26 cellular contexts compared by ENCODE assay signal in genomic region chr4:31655328-31655727, GRCh38.
DNase-seq lines count a peak whose midpoint lies in the region; ATAC-seq and TF ChIP-seq lines count a peak whose summit lies in the region.
"Had no signal": no experiment of that assay in that cellular context is flagged by ENCODE, and none has a peak within 500 bp of the region (broad histone marks: within the 10 kb centered on the region; RNA-seq: fewer than 3 reads in every experiment).

No MANE protein-coding gene starts in this region.

- no peak for ATAC-seq in body of pancreas
- ATAC-seq: HepG2; left lung; natural killer cell treated with Interleukin-12 subunit alpha and Interleukin-12 subunit beta and Interleukin-15 and Interleukin-18, amount 100 ng/mL, for 72 hours; right lobe of liver; Right ventricle myocardium inferior had no signal

- H3K27me3 ChIP-seq in body of pancreas: no peaks in the 10 kb centered on the region
- H3K27me3 ChIP-seq: BLaER1 treated with 17β-estradiol and CSF1 and Interleukin-3, amounts not matched to agents 10 nM and 100 nM; cardiac muscle cell; left lung; right lobe of liver; vagina had no signal

- in situ Hi-C loops in astrocyte of the cerebellum (cut with HindIII; ENCODE audit: low sequenced_read_pairs): no loop called here

- no peak for TF ChIP-seq POLR2A in body of pancreas (IDR thresholded peaks at IDR 0.05)

- H3K4me3 ChIP-seq in AG10803 (ENCODE audit: low read length) (no peak overlapping the region), astrocyte of the cerebellum (ENCODE audit: low read depth, low read length) (no peak overlapping the region), body of pancreas (no peak overlapping the region)
- H3K4me3 ChIP-seq: BLaER1 treated with 17β-estradiol and CSF1 and Interleukin-3, amounts not matched to agents 10 nM and 100 nM; cardiac muscle cell; left lung; right lobe of liver; thoracic aorta; vagina had no signal

- DNase-seq in AG10803 (ENCODE audit: low read depth): peak; percentile 1
- DNase-seq in MV-4-11 (lab: John Stamatoyannopoulos, UW): peak; percentile 31
- DNase-seq in astrocyte of the cerebellum (ENCODE audit: low read depth): peak; percentile 24
- DNase-seq in glomerular visceral epithelial cell (ENCODE audit: extremely low spot score): peak; percentile 63
- DNase-seq in LoVo (ENCODE audit: low spot score): no peak
- DNase-seq in body of pancreas: no peak
- DNase-seq in substantia nigra (lab: John Stamatoyannopoulos, UW): no peak
- DNase-seq in nucleus accumbens (lab: John Stamatoyannopoulos, UW): no peak
- DNase-seq: activated CD4-positive, alpha-beta memory T cell treated with anti-CD3 and anti-CD28 coated beads, Interleukin-2, amount 10 ng/mL, durations not matched to agents 7 days and 5 days; activated CD4-positive, CD25-positive, alpha-beta regulatory T cell; activated effector memory CD4-positive, alpha-beta T cell treated with anti-CD3 and anti-CD28 coated beads, Interleukin-2, amount 50 U/mL, for 16 hours; Caco-2; DMS79; left lung; NCI-H1417 treated with DMSO at 0.1 percent for 48 hours; NCI-H446; right lobe of liver; stimulated activated naive CD4-positive, alpha-beta T cell treated with Interleukin-2 at 50 U/mL for 16 hours had no signal

- no peaks in the 10 kb centered on the region for H3K9me3 ChIP-seq in body of pancreas
- H3K9me3 ChIP-seq: BLaER1 treated with 17β-estradiol and CSF1 and Interleukin-3, amounts not matched to agents 10 nM and 100 nM; Caco-2; right lobe of liver; thoracic aorta; vagina had no signal

- no peak for TF ChIP-seq CTCF in AG10803 (conservative IDR thresholded peaks at IDR 0.05; ENCODE audit: low read length)
- TF ChIP-seq CTCF in astrocyte of the cerebellum (IDR thresholded peaks at IDR 0.05; ENCODE audit: low read depth, low read length, missing control alignments): no peak
- TF ChIP-seq CTCF in body of pancreas (IDR thresholded peaks at IDR 0.05): no peak

- no peak overlapping the region for H3K27ac ChIP-seq in body of pancreas
- H3K27ac ChIP-seq in substantia nigra (ENCODE audit: low read depth, low read length, poor library complexity, severe bottlenecking): no peak overlapping the region
- H3K27ac ChIP-seq: BLaER1 treated with 17β-estradiol and CSF1 and Interleukin-3, amounts not matched to agents 10 nM and 100 nM; cardiac muscle cell; left lung; parathyroid adenoma; right lobe of liver; thoracic aorta; vagina had no signal

- no peaks in the 10 kb centered on the region for H3K4me1 ChIP-seq in body of pancreas
- H3K4me1 ChIP-seq: BLaER1 treated with 17β-estradiol and CSF1 and Interleukin-3, amounts not matched to agents 10 nM and 100 nM; Caco-2; left lung; parathyroid adenoma; right lobe of liver; vagina had no signal

- H3K36me3 ChIP-seq in body of pancreas (replicated peaks in 1 of 2; ENCODE audit: insufficient read depth in 1 of 2, low read depth in 2 of 2): no peaks in the 10 kb centered on the region
- H3K36me3 ChIP-seq: BLaER1 treated with 17β-estradiol and CSF1 and Interleukin-3, amounts not matched to agents 10 nM and 100 nM; cardiac muscle cell; left lung; right lobe of liver; thoracic aorta; vagina had no signal

- intact Hi-C loops in body of pancreas (cut with DNase I): no loop called here

Comparison
In these comparisons a context has a peak if more than half of its experiments do, and no peak if none do; other contexts are left out.
1. DNase-seq: peak in AG10803 (single experiment), MV-4-11 (single experiment), astrocyte of the cerebellum (single experiment) and glomerular visceral epithelial cell (single experiment); none in LoVo (single experiment), body of pancreas (0 of 4), substantia nigra (0 of 49) and nucleus accumbens (0 of 56).